8 cellular contexts compared by ENCODE assay signal in the genomic region with DNA sequence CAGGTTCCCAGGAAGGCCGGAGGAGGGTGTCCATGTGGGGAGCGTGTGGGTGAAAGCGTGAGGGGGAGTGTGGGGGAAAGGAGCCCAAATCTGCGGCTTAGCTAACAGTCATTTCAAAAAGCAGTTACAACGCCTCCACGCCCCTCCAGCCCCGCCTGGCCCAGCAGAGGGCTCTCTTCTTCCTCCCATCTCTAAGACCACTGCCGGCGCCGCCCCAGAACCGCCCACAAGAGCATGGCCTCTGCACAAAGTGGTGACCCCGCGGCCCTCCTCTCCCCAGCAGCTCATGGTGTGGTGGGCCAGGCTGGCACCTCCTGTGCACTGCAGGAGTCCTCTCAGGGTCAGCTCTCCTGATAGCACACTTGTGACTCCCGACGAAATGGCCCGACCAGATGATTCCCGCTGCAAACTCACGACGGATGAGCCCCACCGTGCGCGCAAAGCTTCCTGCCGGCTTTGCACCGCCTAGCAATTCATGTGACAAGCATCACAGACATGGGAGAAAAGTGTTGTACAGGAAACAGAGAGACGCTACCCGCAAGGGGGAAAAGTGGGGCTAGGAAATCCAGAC. TPM values are rescaled to one million over a fixed set of nuclear protein-coding genes. Genes with fewer than 3 reads are reported as not detected.
A peak's percentile ranks its signal among the peaks of the same experiment; 100 is the strongest.
DNase-seq lines count a peak whose midpoint lies in the region; ATAC-seq, FAIRE-seq and TF ChIP-seq lines count a peak whose summit lies in the region.

No MANE protein-coding gene starts in this region.

- ATAC-seq in HG02588 (IDR thresholded peaks at IDR 0.05; ENCODE audit: unreplicated experiment) = peak; percentile 100
- peak; percentile 97 to 98 for ATAC-seq in activated CD4-positive, CD25-positive, alpha-beta regulatory T cell treated with anti-CD3 and anti-CD28 coated beads, Interleukin-2, amount 50 U/mL, for 24 hours

- peak; percentile 91 for FAIRE-seq in GM12892 (lab: Jason Lieb, UNC)

- DNase-seq in GM12892 (ENCODE audit: insufficient read length) = peak; percentile 77
- peak; percentile 35 for DNase-seq in NCI-H1105 (lab: John Stamatoyannopoulos, UW)
- DNase-seq in cerebellar cortex (ENCODE audit: low spot score) = peak; percentile 81
- peak; percentile 40 for DNase-seq in kidney glomerular epithelial cell (lab: John Stamatoyannopoulos, UW)
- peak; percentile 67 to 69 for DNase-seq in stimulated activated CD4-positive, alpha-beta T cell treated with anti-CD3 and anti-CD28 coated beads, Interleukin-1b, Interleukin-23, amount 100 ng/mL, for 1 hour (ENCODE audit: low read depth in 2 of 2)
- no peak for DNase-seq in NCI-H1436 (lab: John Stamatoyannopoulos, UW)

- peak; percentile 54; the same call in 1 of the 2 replicates for TF ChIP-seq POLR2A in GM12892 (IDR thresholded peaks at IDR 0.05; ENCODE audit: low read depth, low read length)

RNA-seq across cellular contexts. Expression of a gene that starts 12.4 kb away (rescaled TPM):
- polyA plus RNA-seq in GM12892 (2012; ENCODE audit: missing spikeins) = 19.8 TPM

RNA-seq across cellular contexts. Expression of a gene that starts 37.1 kb away (rescaled TPM):
- polyA plus RNA-seq in GM12892 (2012; ENCODE audit: missing spikeins) = not detected

RNA-seq across cellular contexts. Expression of a gene that starts 43.5 kb away (rescaled TPM):
- not detected for polyA plus RNA-seq in GM12892 (2012; ENCODE audit: missing spikeins)

RNA-seq across cellular contexts. Expression of a gene that starts 43.6 kb away (rescaled TPM):
- polyA plus RNA-seq in GM12892 (2012; ENCODE audit: missing spikeins) = not detected
